ENCODE assay signal across 11 cellular contexts in the genomic region with DNA sequence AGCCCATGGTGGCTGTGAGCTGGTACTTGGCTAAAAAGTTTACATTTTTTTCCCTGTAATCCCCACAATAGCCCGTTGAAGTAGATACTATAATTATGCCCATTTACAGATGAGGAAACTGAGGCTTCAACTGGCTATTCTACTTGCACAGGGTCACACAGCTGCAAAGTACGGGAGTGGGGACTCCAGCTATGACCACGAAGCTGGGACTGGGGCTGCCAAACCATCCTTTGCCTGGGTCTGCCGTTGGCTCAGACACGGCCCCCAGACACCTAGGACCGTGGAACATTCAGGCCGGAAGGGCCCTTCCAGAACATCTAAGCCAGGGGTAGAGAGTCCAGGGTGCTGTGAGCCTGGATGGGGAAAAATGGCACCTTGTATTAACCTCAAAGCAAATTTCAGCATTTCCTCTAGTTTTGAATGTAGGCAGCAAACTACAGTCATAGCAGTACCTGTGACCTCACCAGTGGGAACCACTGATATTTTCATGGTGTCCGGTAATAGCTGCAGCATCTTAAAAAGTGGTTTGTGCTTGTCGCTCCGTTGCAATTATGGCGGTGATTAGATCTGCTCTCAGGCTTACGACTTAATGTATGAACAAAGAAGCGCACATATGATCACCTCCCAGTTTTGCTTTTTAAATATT. TPM values are rescaled to one million over a fixed set of nuclear protein-coding genes. Genes with fewer than 3 reads are reported as not detected.
A peak's percentile ranks its signal among the peaks of the same experiment; 100 is the strongest.
DNase-seq lines count a peak whose midpoint lies in the region; ATAC-seq and TF ChIP-seq lines count a peak whose summit lies in the region.
"Had no signal": no experiment of that assay in that cellular context is flagged by ENCODE, and none has a peak within 500 bp of the region (broad histone marks: within the 10 kb centered on the region; RNA-seq: fewer than 3 reads in every experiment).

No MANE protein-coding gene starts in this region.

- no peaks in the 10 kb centered on the region for H3K9me3 ChIP-seq in spleen
- H3K9me3 ChIP-seq: heart right ventricle had no signal

- H3K4me1 ChIP-seq in spleen: peaks cover 6 to 19% (median 17%) of the 10 kb centered on the region in 6 donors

- H3K9me3 Mint-ChIP-seq in activated T-cell treated with anti-CD3 and anti-CD28 coated beads, Interleukin-2, amount 50 U/mL, for 72 hours: no peaks in the 10 kb centered on the region

- peak in 1 of 2 donors; percentile 39 for DNase-seq in activated T-cell treated with anti-CD3 and anti-CD28 coated beads, Interleukin-2, amount 50 U/mL, for 72 hours
- DNase-seq in activated T-cell treated with anti-CD3 and anti-CD28 coated beads for 4 hours (no peak), spleen (peak; percentile 36), left lobe of liver (ENCODE audit: low spot score) (no peak), EL (no peak)
- DNase-seq in NK-92 treated with Interleukin-12 subunit alpha and Interleukin-12 subunit beta, amount 100 ng/mL, for 24 hours (lab: John Stamatoyannopoulos, UW): no peak
- DNase-seq: heart right ventricle, NCI-H1694 treated with DMSO at 0.1 percent for 48 hours, SHP77 had no signal

- H3K36me3 ChIP-seq in spleen: no peaks in the 10 kb centered on the region
- H3K36me3 ChIP-seq: heart right ventricle had no signal

- no peak overlapping the region for H3K27ac ChIP-seq in spleen
- H3K27ac ChIP-seq: heart right ventricle had no signal

- no peaks in the 10 kb centered on the region for H3K36me3 Mint-ChIP-seq in activated T-cell treated with anti-CD3 and anti-CD28 coated beads, Interleukin-2, amount 50 U/mL, for 72 hours (ENCODE audit: insufficient read depth in 2 of 2)

- TF ChIP-seq CTCF in spleen (IDR thresholded peaks at IDR 0.05 in 8 of 11, conservative IDR thresholded peaks at IDR 0.05 in 3 of 11): no peak

- H3K4me1 Mint-ChIP-seq in activated T-cell treated with anti-CD3 and anti-CD28 coated beads, Interleukin-2, amount 50 U/mL, for 72 hours (ENCODE audit: low read depth): peaks cover 11% of the 10 kb centered on the region

- 64 to 81% (median 72%) methylated on average over 13 of the region's 13 CpGs for WGBS in spleen, 5 donors

- H3K4me3 Mint-ChIP-seq in activated T-cell treated with anti-CD3 and anti-CD28 coated beads, Interleukin-2, amount 50 U/mL, for 72 hours: no peak overlapping the region

- TF ChIP-seq POLR2A in spleen (IDR thresholded peaks at IDR 0.05): no peak

- intact Hi-C loops in spleen (cut with DNase I; ENCODE audit: low total_unique reads): no loop called here

- no peak overlapping the region for H3K27ac Mint-ChIP-seq in activated T-cell treated with anti-CD3 and anti-CD28 coated beads, Interleukin-2, amount 50 U/mL, for 72 hours

- H3K4me3 ChIP-seq in spleen: no peak overlapping the region
- H3K4me3 ChIP-seq: heart right ventricle had no signal

- peak; percentile 54 to 63 for ATAC-seq in activated T-cell treated with anti-CD3 and anti-CD28 coated beads, Interleukin-2, amount 50 U/mL, for 72 hours (replicated peaks in 1 of 2)
- ATAC-seq in GM21423 (IDR thresholded peaks at IDR 0.05; ENCODE audit: unreplicated experiment) (peak; percentile 68), HG03354 (IDR thresholded peaks at IDR 0.05; ENCODE audit: poor library complexity, severe bottlenecking, unreplicated experiment) (peak; percentile 69), left lobe of liver (no peak)
- ATAC-seq: heart right ventricle had no signal

- H3K27me3 ChIP-seq in spleen (replicated peaks in 1 of 7): peaks cover 3 to 77% (median 36%) of the 10 kb centered on the region in 7 donors

- peaks cover 32% of the 10 kb centered on the region for H3K27me3 Mint-ChIP-seq in activated T-cell treated with anti-CD3 and anti-CD28 coated beads, Interleukin-2, amount 50 U/mL, for 72 hours (ENCODE audit: low read depth)

RNA-seq across cellular contexts. Expression of gene TP73, which starts 4.3 kb away (rescaled TPM):
- total RNA-seq in activated T-cell treated with anti-CD3 and anti-CD28 coated beads, Interleukin-2, amount 50 U/mL, for 72 hours: 1 to 10 TPM in 1 of 2 donors, under 1 TPM in 1; 0.65 to 1.3 TPM
- total RNA-seq in spleen: 1 to 10 TPM in 5 of 7 donors, under 1 TPM in 2; 0.63 to 4.3 (median 1.6) TPM
- polyA plus RNA-seq in spleen: under 1 TPM; 0.11 to 0.48 (median 0.21) TPM
- total RNA-seq in left lobe of liver: 0.08 TPM

RNA-seq across cellular contexts. Expression of gene WRAP73, which starts 6.7 kb away (rescaled TPM):
- total RNA-seq in activated T-cell treated with anti-CD3 and anti-CD28 coated beads, Interleukin-2, amount 50 U/mL, for 72 hours: 10 to 100 TPM; 39.9 TPM
- total RNA-seq in spleen (10 to 100 TPM; 21.0 to 28.0 (median 26.4) TPM), left lobe of liver (8.9 TPM)
- polyA plus RNA-seq in spleen: 10 to 100 TPM; 20.1 to 28.3 (median 24.2) TPM

RNA-seq across cellular contexts. Expression of gene TPRG1L, which starts 31.8 kb away (rescaled TPM):
- 10 to 100 TPM; 12.5 to 15.5 TPM for total RNA-seq in activated T-cell treated with anti-CD3 and anti-CD28 coated beads, Interleukin-2, amount 50 U/mL, for 72 hours
- 10 to 100 TPM; 23.7 to 45.9 (median 32.5) TPM for total RNA-seq in spleen
- 10 to 100 TPM; 19.9 to 35.7 (median 20.9) TPM for polyA plus RNA-seq in spleen
- total RNA-seq in left lobe of liver: 49.9 TPM

RNA-seq across cellular contexts. Expression of gene MEGF6, which starts 45.3 kb away (rescaled TPM):
- total RNA-seq in activated T-cell treated with anti-CD3 and anti-CD28 coated beads, Interleukin-2, amount 50 U/mL, for 72 hours: 1 to 10 TPM; 4.9 to 6.8 TPM
- 10 to 100 TPM in 6 of 7 donors, 1 to 10 TPM in 1; 8.7 to 39.5 (median 27.1) TPM for total RNA-seq in spleen
- 10 to 100 TPM in 2 of 3 donors, 1 to 10 TPM in 1; 8.8 to 16.5 (median 10.0) TPM for polyA plus RNA-seq in spleen
- total RNA-seq in left lobe of liver: 6.9 TPM
